In the genomic region with DNA sequence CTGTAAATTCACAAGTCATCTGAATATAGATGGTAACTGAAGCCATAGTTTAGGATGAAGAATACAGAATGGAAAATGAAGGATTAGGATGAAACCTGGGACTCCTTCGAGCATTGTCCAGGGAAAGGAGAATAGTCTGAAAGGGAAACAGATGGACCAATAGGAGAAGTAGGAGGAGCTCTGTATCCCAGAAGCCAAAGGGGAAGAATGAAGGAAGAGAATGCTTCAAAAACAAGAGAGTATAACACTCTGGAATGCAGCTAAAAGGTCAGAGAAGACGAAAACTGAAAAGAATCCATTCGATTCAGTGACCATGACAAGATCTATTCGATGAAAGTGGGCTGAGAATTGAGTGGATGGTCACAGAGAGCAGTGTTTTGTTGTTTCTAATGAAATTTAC, we compare ENCODE assay signal across 8 cellular contexts. TPM values are rescaled to one million over a fixed set of nuclear protein-coding genes. Genes with fewer than 3 reads are reported as not detected.
DNase-seq lines count a peak whose midpoint lies in the region; ATAC-seq, FAIRE-seq and TF ChIP-seq lines count a peak whose summit lies in the region.

No MANE protein-coding gene starts in this region.

- TF ChIP-seq CTCF in A549 (IDR thresholded peaks at IDR 0.05) (no peak), GM20000 (IDR thresholded peaks at IDR 0.05; ENCODE audit: extremely low read depth, missing control alignments) (no peak), fibroblast of mammary gland (conservative IDR thresholded peaks at IDR 0.05; ENCODE audit: control insufficient read depth, insufficient read depth, low read depth, low read length) (no peak), osteocyte (IDR thresholded peaks at IDR 0.05) (no peak)

- no peak for TF ChIP-seq RAD21 in A549 (conservative IDR thresholded peaks at IDR 0.05 in 1 of 2, IDR thresholded peaks at IDR 0.05 in 1 of 2)

- no peaks in the 10 kb centered on the region for H3K9me3 ChIP-seq in A549

- POLR2A ChIA-PET in A549 (lab: Yijun Ruan, JAX), result interaction anchor here (1.2 to 2.7 kb wide), 5 partner anchors 8 to 539 kb away, joined by 3 to 13 read pairs (median 6); partner anchors contain the start of genes CGRRF1, SOCS4 and WDHD1
- POLR2A ChIA-PET in T-cell (lab: Charles Lee), result interaction anchor here (0.6 to 4.7 kb wide), 3 partner anchors 9 to 46 kb away, joined by 3 to 27 read pairs (median 5); partner anchors contain the start of gene CGRRF1 (in 1 of the 2)

- no peak for FAIRE-seq in A549 (lab: Jason Lieb, UNC)
- FAIRE-seq in GM12891 (lab: Jason Lieb, UNC), result no peak

- H3K4me3 Mint-ChIP-seq in T-cell (peak overlapping the region; percentile 83 to 95 (median 89)), osteocyte (ENCODE audit: unreplicated experiment) (peak overlapping the region; percentile 87)

- peaks cover 59 to 70% (median 69%) of the 10 kb centered on the region in 3 donors for H3K4me1 Mint-ChIP-seq in T-cell
- H3K4me1 Mint-ChIP-seq in osteocyte (ENCODE audit: unreplicated experiment), result peaks cover 47% of the 10 kb centered on the region

- peaks cover 4% of the 10 kb centered on the region for H3K36me3 Mint-ChIP-seq in T-cell
- peaks cover 16% of the 10 kb centered on the region for H3K36me3 Mint-ChIP-seq in osteocyte (ENCODE audit: unreplicated experiment)

- H3K4me2 ChIP-seq in A549, result peak overlapping the region; percentile 86

- H3K27me3 Mint-ChIP-seq in T-cell (no peaks in the 10 kb centered on the region), osteocyte (ENCODE audit: unreplicated experiment) (peaks cover under 1% of the 10 kb centered on the region)

- DNase-seq in A549 (ENCODE audit: low read depth in 1 of 2, low spot score in 1 of 2) (peak; percentile 53 to 79), GM20000 (ENCODE audit: low spot score) (peak; percentile 18), T-cell (no peak), fibroblast of mammary gland (ENCODE audit: low read depth) (peak; percentile 61), osteocyte (ENCODE audit: extremely low spot score, unreplicated experiment) (no peak), GM12891 (ENCODE audit: insufficient read length, low spot score) (no peak)
- DNase-seq in activated effector memory CD4-positive, alpha-beta T cell treated with Interleukin-2 at 50 U/mL for 16 hours, result no peak
- DNase-seq in activated CD4-positive, alpha-beta T cell treated with anti-CD3 and anti-CD28 coated beads, Interleukin-2, amount 50 U/mL, for 48 hours, result no peak

- ATAC-seq in A549, result peak; percentile 74 to 76; a peak in 5 of 6 replicates
- no peak for ATAC-seq in T-cell (replicated peaks in 1 of 4)

- WGBS in A549 (ENCODE audit: missing lambda C conversion rate), result 5% methylated on average over 4 of the region's 4 CpGs

- no peaks in the 10 kb centered on the region for H3K9me3 Mint-ChIP-seq in T-cell
- no peaks in the 10 kb centered on the region for H3K9me3 Mint-ChIP-seq in osteocyte (ENCODE audit: unreplicated experiment)

- CTCF ChIA-PET in A549 (lab: Yijun Ruan, JAX), result interaction anchor here (0.8 to 8.0 kb wide), 13 partner anchors 9 to 378 kb away, joined by 3 to 66 read pairs (median 4); partner anchors contain the start of genes CGRRF1 and CNIH1
- CTCF ChIA-PET in T-cell (lab: Charles Lee), result interaction anchor here (0.7 to 4.0 kb wide), 3 partner anchors 9 to 63 kb away, joined by 3 to 29 read pairs (median 6); partner anchors contain the start of gene CGRRF1 (in 1 of the 2)

- no peak for TF ChIP-seq POLR2A in A549 (IDR thresholded peaks at IDR 0.05; ENCODE audit: low read length)
- TF ChIP-seq POLR2A in GM12891 (IDR thresholded peaks at IDR 0.05; ENCODE audit: low read depth, low read length), result no peak

- TF ChIP-seq EP300 in A549 (IDR thresholded peaks at IDR 0.05), result no peak

- H3K27ac Mint-ChIP-seq in T-cell (peak overlapping the region; percentile 84 to 93), osteocyte (ENCODE audit: unreplicated experiment) (peak overlapping the region; percentile 90)

- H3K4me3 ChIP-seq in A549, result peak overlapping the region; percentile 84
- peak overlapping the region; percentile 94 for H3K4me3 ChIP-seq in fibroblast of mammary gland (ENCODE audit: control insufficient read depth, low read depth, low read length)

- peak overlapping the region; percentile 95 to 98 for H3K27ac ChIP-seq in A549

- peaks cover 35% of the 10 kb centered on the region for H3K4me1 ChIP-seq in A549

TF ChIP-seq in A549, 52 proteins besides CTCF, POLR2A, EP300 and RAD21:
- no peak for TF ChIP-seq SMC3 (IDR thresholded peaks at IDR 0.05)
- TF ChIP-seq MYC (IDR thresholded peaks at IDR 0.05; ENCODE audit: borderline replicate concordance, low read length), result no peak
- no peak for TF ChIP-seq MAFK (IDR thresholded peaks at IDR 0.05; ENCODE audit: partially characterized antibody)
- no peak for TF ChIP-seq ESRRA (IDR thresholded peaks at IDR 0.05; ENCODE audit: borderline replicate concordance, low read length)
- no peak for TF ChIP-seq EHMT2 (IDR thresholded peaks at IDR 0.05; ENCODE audit: low read depth)
- no peak for TF ChIP-seq ZNF302 (CRISPR knock-in tag; IDR thresholded peaks at IDR 0.05)
- no peak for TF ChIP-seq HOXB13 (CRISPR knock-in tag; IDR thresholded peaks at IDR 0.05; ENCODE audit: low read depth)
- no peak for TF ChIP-seq HOXA7 (CRISPR knock-in tag; IDR thresholded peaks at IDR 0.05)
- TF ChIP-seq ZSCAN20 (CRISPR knock-in tag; IDR thresholded peaks at IDR 0.05), result no peak
- no peak for TF ChIP-seq SREBF2 (IDR thresholded peaks at IDR 0.05)

TF ChIP-seq in GM12891, 5 proteins besides CTCF, POLR2A, EP300 and RAD21:
- TF ChIP-seq TAF1 (IDR thresholded peaks at IDR 0.05; ENCODE audit: low read depth, low read length), result no peak

RNA-seq across cellular contexts. Expression of gene GMFB, which starts 1.0 kb away (rescaled TPM):
- 35.3 and 45.5 TPM in 2 replicates for polyA plus RNA-seq in A549 (2011; rRNA removed)
- 7.0 TPM in 2 replicates for polyA plus RNA-seq in A549 (2012; cell fraction: cytosol; rRNA removed)
- polyA plus RNA-seq in A549 (2012; cell fraction: nucleus; rRNA removed), result 3.9 and 6.6 TPM in 2 replicates
- polyA plus RNA-seq in A549 (2017; fragmentation: RNase III; extraction: RNeasy Plus Mini Kit Qiagen cat#74134 plus additional on column Dnase treatment), result 56.8 to 66.7 TPM (median 62.3 TPM) in 3 replicates
- 10.9 and 11.4 TPM in 2 replicates for polyA minus RNA-seq in A549 (2011; rRNA and poly(A)+ RNA removed)
- total RNA-seq in T-cell, result 10 to 100 TPM; 26.2 to 33.0 (median 27.8) TPM
- total RNA-seq in osteocyte, result 49.8 and 54.4 TPM in 2 replicates
- polyA plus RNA-seq in GM12891 (2012; ENCODE audit: low read depth, missing spikeins), result 22.6 TPM

RNA-seq across cellular contexts. Expression of gene CGRRF1, which starts 21.9 kb away (rescaled TPM):
- polyA plus RNA-seq in A549 (2011; rRNA removed) (35.4 and 35.9 TPM in 2 replicates), A549 (2017; fragmentation: RNase III; extraction: RNeasy Plus Mini Kit Qiagen cat#74134 plus additional on column Dnase treatment) (15.4 to 18.2 TPM (median 15.8 TPM) in 3 replicates)
- polyA plus RNA-seq in A549 (2012; cell fraction: cytosol; rRNA removed), result 4.7 and 5.9 TPM in 2 replicates
- 2.6 and 4.0 TPM in 2 replicates for polyA plus RNA-seq in A549 (2012; cell fraction: nucleus; rRNA removed)
- polyA minus RNA-seq in A549 (2011; rRNA and poly(A)+ RNA removed), result 9.6 and 10.1 TPM in 2 replicates
- total RNA-seq in T-cell (10 to 100 TPM; 14.2 to 28.0 (median 14.9) TPM), osteocyte (18.3 and 19.8 TPM in 2 replicates)
- 13.9 TPM for polyA plus RNA-seq in GM12891 (2012; ENCODE audit: low read depth, missing spikeins)

RNA-seq across cellular contexts. Expression of gene CNIH1, which starts 46.6 kb away (rescaled TPM):
- 411 and 487 TPM in 2 replicates for polyA plus RNA-seq in A549 (2011; rRNA removed)
- 172 and 215 TPM in 2 replicates for polyA plus RNA-seq in A549 (2012; cell fraction: cytosol; rRNA removed)
- polyA plus RNA-seq in A549 (2012; cell fraction: nucleus; rRNA removed), result 144 and 174 TPM in 2 replicates
- 337 to 361 TPM (median 347 TPM) in 3 replicates for polyA plus RNA-seq in A549 (2017; fragmentation: RNase III; extraction: RNeasy Plus Mini Kit Qiagen cat#74134 plus additional on column Dnase treatment)
- polyA minus RNA-seq in A549 (2011; rRNA and poly(A)+ RNA removed), result 453 and 486 TPM in 2 replicates
- 10 to 100 TPM; 39.1 to 52.7 (median 42.1) TPM for total RNA-seq in T-cell
- 127 and 130 TPM in 2 replicates for total RNA-seq in osteocyte
- polyA plus RNA-seq in GM12891 (2012; ENCODE audit: low read depth, missing spikeins), result 68.4 TPM

Comparison
In these comparisons a context has a peak if more than half of its experiments do, and no peak if none do; other contexts are left out.
1. ATAC-seq: peak in A549 (2 of 2); none in T-cell (0 of 4).
2. DNase-seq: peak in A549 (2 of 2), GM20000 (single experiment) and fibroblast of mammary gland (single experiment); none in T-cell (0 of 34), osteocyte (single experiment), activated effector memory CD4-positive, alpha-beta T cell treated with Interleukin-2 at 50 U/mL for 16 hours (single experiment), activated CD4-positive, alpha-beta T cell treated with anti-CD3 and anti-CD28 coated beads, Interleukin-2, amount 50 U/mL, for 48 hours (0 of 2) and GM12891 (single experiment).